ENCODE assay signal across 8 cellular contexts in the genomic region with DNA sequence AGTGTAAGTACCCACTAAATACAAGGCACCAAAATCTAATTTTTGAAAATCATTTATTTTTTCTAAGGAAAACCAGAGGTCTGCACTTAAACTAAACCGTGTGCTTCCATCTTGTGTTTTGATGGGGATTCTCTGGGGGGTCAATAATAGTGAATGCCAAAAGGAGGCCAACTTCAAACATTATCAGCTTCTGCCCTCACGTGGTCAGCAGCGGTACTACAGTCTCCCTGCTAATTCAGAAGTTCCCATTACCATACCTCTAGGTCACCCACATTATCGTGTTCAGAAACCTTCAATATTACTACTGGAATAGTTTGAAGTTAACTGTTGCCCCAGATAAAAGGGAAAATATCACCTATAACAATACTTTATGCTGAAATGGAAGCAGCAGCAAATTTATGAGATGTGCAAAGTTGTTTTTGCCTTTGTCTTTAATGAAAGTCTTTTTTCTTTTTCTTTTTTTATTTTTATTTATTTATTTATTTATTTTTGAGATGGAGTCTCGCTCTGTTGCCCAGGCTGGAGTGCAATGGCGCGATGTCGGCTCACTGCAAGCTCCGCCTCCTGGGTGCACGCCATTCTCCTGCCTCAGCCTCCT.
DNase-seq lines count a peak whose midpoint lies in the region; ATAC-seq lines count a peak whose summit lies in the region.

No MANE protein-coding gene starts in this region.

- DNase-seq in NCI-H1417 (lab: John Stamatoyannopoulos, UW) (peak; percentile 55 to 83 (median 64)), NCI-H1417 treated with DMSO at 0.1 percent for 48 hours (lab: John Stamatoyannopoulos, UW) (no peak), SW480 (ENCODE audit: low spot score) (peak; percentile 36), amniotic stem cell (lab: John Stamatoyannopoulos, UW) (peak; percentile 11), hypothalamus (lab: John Stamatoyannopoulos, UW) (peak in 34 of 51 donors; percentile 0 to 54 (median 10))
- DNase-seq in stimulated activated CD4-positive, alpha-beta T cell treated with anti-CD3 and anti-CD28 coated beads, Interleukin-1b, Interleukin-23, amount 100 ng/mL, for 24 hours (ENCODE audit: low read depth in 4 of 4, low spot score in 1 of 4), result peak in 3 of 4 experiments; percentile 30 to 65 (median 35)

- ATAC-seq in HG03354 (IDR thresholded peaks at IDR 0.05; ENCODE audit: poor library complexity, severe bottlenecking, unreplicated experiment) (peak; percentile 83), HG03457 (IDR thresholded peaks at IDR 0.05; ENCODE audit: unreplicated experiment) (no peak)
